ENCODE assay signal across 23 cellular contexts in the genomic region with DNA sequence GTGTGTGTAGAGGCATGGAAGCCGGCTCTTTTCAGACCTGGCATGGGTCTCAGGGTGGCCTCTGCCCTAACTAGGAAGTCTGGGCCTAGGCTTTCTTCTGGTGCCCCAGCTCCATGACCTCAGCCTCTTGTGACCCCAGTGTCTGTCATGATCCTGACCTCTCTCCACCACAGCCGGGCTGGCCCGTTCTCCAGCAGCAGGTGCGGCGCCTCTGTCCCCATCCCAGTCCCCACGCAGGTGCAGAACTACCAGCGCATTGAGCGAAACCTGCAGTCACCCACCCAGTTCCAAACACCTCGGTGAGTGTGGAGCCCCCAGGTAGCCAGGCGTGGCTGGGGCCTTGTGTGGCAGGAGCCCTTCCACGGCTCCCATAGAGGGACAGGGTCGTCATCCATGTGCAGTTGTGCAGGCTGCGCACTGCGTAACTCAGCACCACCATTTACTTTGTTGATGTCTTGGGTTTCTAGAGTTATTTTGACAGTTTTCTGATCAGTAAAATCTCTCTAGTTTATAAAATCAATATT.
"Had no signal": no experiment of that assay in that cellular context is flagged by ENCODE, and none has a peak within 500 bp of the region (broad histone marks: within the 10 kb centered on the region; RNA-seq: fewer than 3 reads in every experiment).

No MANE protein-coding gene starts in this region.

- H3K27ac ChIP-seq: hepatocyte, lower lobe of right lung, neural progenitor cell, pancreas, prostate gland, spleen, tibial nerve, uterus had no signal

- H3K9ac ChIP-seq: neural progenitor cell had no signal

- H3K4me1 ChIP-seq: neural progenitor cell, prostate gland, uterus had no signal

- ATAC-seq: heart right ventricle; left lobe of liver; lower lobe of right lung; naive thymus-derived CD8-positive, alpha-beta T cell; pancreas; right cardiac atrium; sciatic nerve; stimulated activated memory B cell treated with anti-CD40 and anti-IgM and Interleukin-4, amounts not matched to agents 10 μg/mL and 1 μg/mL and 100 μg/mL, for 72 hours; stimulated activated naive CD8-positive, alpha-beta T cell treated with anti-CD3 and anti-CD28 coated beads, Interleukin-15, amount 100 ng/mL, for 72 hours had no signal

- H2AFZ ChIP-seq: hepatocyte, neural progenitor cell had no signal

- DNase-seq: heart right ventricle; islet precursor cell; lower lobe of right lung; mammary epithelial cell; mesenchymal stem cell; naive thymus-derived CD8-positive, alpha-beta T cell; retina; small intestine; spleen; stimulated activated CD4-positive, alpha-beta T cell treated with anti-CD3 and anti-CD28 coated beads, Interleukin-4, amount 100 ng/mL, for 24 hours; stimulated activated naive CD4-positive, alpha-beta T cell treated with Interleukin-2 at 50 U/mL for 16 hours; stimulated activated naive CD8-positive, alpha-beta T cell treated with anti-CD3 and anti-CD28 coated beads, Interleukin-15, amount 100 ng/mL, for 72 hours; substantia nigra; uterus had no signal

- H3K27me3 ChIP-seq: heart right ventricle, hepatocyte, neural progenitor cell, pancreas, spleen, tibial nerve, uterus had no signal

- H3K4me2 ChIP-seq: hepatocyte, neural progenitor cell had no signal

- H3K9me3 ChIP-seq: heart right ventricle, lower lobe of right lung, pancreas, prostate gland, spleen, tibial nerve, uterus had no signal

- H3K4me3 ChIP-seq: heart right ventricle, hepatocyte, lower lobe of right lung, neural progenitor cell, pancreas, prostate gland, spleen, tibial nerve, uterus had no signal

- H3K79me2 ChIP-seq: hepatocyte had no signal

- FAIRE-seq: pancreas, small intestine had no signal

- H3K36me3 ChIP-seq: neural progenitor cell, uterus had no signal
